In genomic region chr1:12019858-12020509, GRCh38 we compare ENCODE assay signal across 8 cellular contexts. TPM values are rescaled to one million over a fixed set of nuclear protein-coding genes. Genes with fewer than 3 reads are reported as not detected.
DNase-seq lines count a peak whose midpoint lies in the region; TF ChIP-seq lines count a peak whose summit lies in the region.

No MANE protein-coding gene starts in this region.

- TF ChIP-seq EP300 in transverse colon (IDR thresholded peaks at IDR 0.05; ENCODE audit: low read depth), result no peak

- dilution Hi-C loops in mammary epithelial cell (cut with HindIII; ENCODE audit: low sequenced_read_pairs), result loop anchor here (5.0 to 10.0 kb wide), 2 partner anchors 38 to 105 kb away; partner anchors contain the start of gene MFN2

- TF ChIP-seq CTCF in mammary epithelial cell (conservative IDR thresholded peaks at IDR 0.05 in 1 of 2, IDR thresholded peaks at IDR 0.05 in 1 of 2; ENCODE audit: extremely low read depth in 1 of 2, insufficient read depth in 1 of 2, low read depth in 1 of 2, low read length in 2 of 2), result no peak
- no peak for TF ChIP-seq CTCF in liver (IDR thresholded peaks at IDR 0.05; ENCODE audit: low read depth, low read length, missing input control)
- no peak for TF ChIP-seq CTCF in transverse colon (IDR thresholded peaks at IDR 0.05)

- H2AFZ ChIP-seq in mammary epithelial cell (ENCODE audit: low read depth, low read length), result peak overlapping the region; percentile 94

- H3K4me3 ChIP-seq in mammary epithelial cell (replicated peaks in 1 of 3; ENCODE audit: insufficient read depth in 1 of 3, low read depth in 2 of 3, low read length in 3 of 3), result peak overlapping the region; percentile 74 to 92 (median 83)
- H3K4me3 ChIP-seq in liver (ENCODE audit: low read depth in 1 of 3, low read length in 3 of 3), result peak overlapping the region; percentile 72 to 85 (median 78)
- peak overlapping the region; percentile 76 to 83 (median 80) for H3K4me3 ChIP-seq in transverse colon

- peak; percentile 35 for DNase-seq in GM03348 (ENCODE audit: low spot score)
- DNase-seq in NAMALWA (ENCODE audit: low spot score), result peak; percentile 52
- DNase-seq in mammary epithelial cell, result peak; percentile 21
- DNase-seq in transverse colon, result no peak
- DNase-seq in germinal center (ENCODE audit: low spot score), result no peak
- DNase-seq in occipital lobe (lab: John Stamatoyannopoulos, UW), result no peak
- no peak for DNase-seq in NCI-H2227 treated with DMSO at 0.1 percent for 48 hours (lab: John Stamatoyannopoulos, UW)

- H3K9me3 ChIP-seq in mammary epithelial cell (replicated peaks; ENCODE audit: insufficient read depth, low read length), result no peaks in the 10 kb centered on the region
- H3K9me3 ChIP-seq in liver (ENCODE audit: control insufficient read depth in 4 of 4, low read length in 3 of 4), result no peaks in the 10 kb centered on the region
- no peaks in the 10 kb centered on the region for H3K9me3 ChIP-seq in transverse colon

- no TSS peak for BruUV-seq in mammary epithelial cell (replicated peaks; lab: Mats Ljungman, UMichigan)

- no peak for TF ChIP-seq RAD21 in liver (IDR thresholded peaks at IDR 0.05)

- WGBS in mammary epithelial cell (ENCODE audit: low coverage, missing lambda C conversion rate), result 61% methylated on average over 2 of the region's 12 CpGs
- 8% methylated on average over 12 of the region's 12 CpGs for whole genome bisulfite sequencing in liver
- 6 to 27% methylated on average over 2 to 12 of the region's 12 CpGs for WGBS in transverse colon (ENCODE audit: low coverage in 1 of 2), 2 donors

- CTCF ChIA-PET in mammary epithelial cell (lab: Charles Lee; ENCODE audit: low non-redundant PET), result no interaction called here

- intact Hi-C loops in mammary epithelial cell (cut with micrococcal nuclease), result no loop called here
- intact Hi-C loops in transverse colon (cut with DNase I; ENCODE audit: low total_unique reads), result no loop called here

- H3K9ac ChIP-seq in mammary epithelial cell (ENCODE audit: insufficient read depth, low read length) (peak overlapping the region; percentile 76), liver (ENCODE audit: low read depth in 1 of 2, low read length in 2 of 2) (peak overlapping the region; percentile 47 to 58)

- H3K79me2 ChIP-seq in mammary epithelial cell (ENCODE audit: insufficient read depth, low read length), result peaks cover 23% of the 10 kb centered on the region

- peak overlapping the region; percentile 85 for H3K4me2 ChIP-seq in mammary epithelial cell (ENCODE audit: insufficient read depth, low read depth, low read length)

- H3K4me1 ChIP-seq in mammary epithelial cell (ENCODE audit: insufficient read depth, low read length) (peaks cover 2% of the 10 kb centered on the region), liver (ENCODE audit: control insufficient read depth in 4 of 4, insufficient read depth in 4 of 4, low read length in 3 of 4) (peaks cover 0 to 9% (median 6%) of the 10 kb centered on the region in 4 donors), transverse colon (peaks cover 0 to 13% (median 10%) of the 10 kb centered on the region in 4 donors)

- H3K27me3 ChIP-seq in mammary epithelial cell (ENCODE audit: insufficient read depth, low read length), result no peaks in the 10 kb centered on the region
- no peaks in the 10 kb centered on the region for H3K27me3 ChIP-seq in liver (ENCODE audit: control insufficient read depth in 4 of 4, insufficient read depth in 4 of 4, low read length in 3 of 4)
- no peaks in the 10 kb centered on the region for H3K27me3 ChIP-seq in transverse colon

- no peaks in the 10 kb centered on the region for H4K20me1 ChIP-seq in mammary epithelial cell (ENCODE audit: insufficient read depth, low read length)

- in situ Hi-C loops in mammary epithelial cell (cut with MboI; ENCODE audit: low sequenced_read_pairs in 2 of 2), result no loop called here
- in situ Hi-C loops in transverse colon (cut with MboI; ENCODE audit: low pct_ligation_motif_present in 1 of 4, low pct_unique_long_range_greater_than_20kb in 1 of 4, low sequenced_read_pairs in 3 of 4), result no loop called here

- H3K36me3 ChIP-seq in mammary epithelial cell (ENCODE audit: insufficient read depth, low read length) (peaks cover 3% of the 10 kb centered on the region), liver (ENCODE audit: control insufficient read depth in 4 of 4, insufficient read depth in 3 of 4, low read depth in 1 of 4, low read length in 3 of 4) (peaks cover 0 to 12% (median 6%) of the 10 kb centered on the region in 4 donors), transverse colon (no peaks in the 10 kb centered on the region)

- TF ChIP-seq POLR2A in transverse colon (IDR thresholded peaks at IDR 0.05), result no peak

- H3K27ac ChIP-seq in mammary epithelial cell (ENCODE audit: insufficient read depth, low read depth, low read length) (peak overlapping the region; percentile 69), liver (ENCODE audit: low read depth in 1 of 2, low read length in 2 of 2) (peak overlapping the region; percentile 61 to 78), transverse colon (peak overlapping the region; percentile 83 to 88 (median 88))

TF ChIP-seq in liver, 16 proteins besides CTCF, POLR2A, EP300 and RAD21:
- TF ChIP-seq HNF4A (conservative IDR thresholded peaks at IDR 0.05), result peak in 1 of 2 donors; percentile 27
- TF ChIP-seq RXRA (IDR thresholded peaks at IDR 0.05), result no peak
TF ChIP-seq in liver: peak in this region for 1.

RNA-seq across cellular contexts. Expression of gene MIIP, which starts 0.7 kb away (rescaled TPM):
- total RNA-seq in mammary epithelial cell (10 to 100 TPM; 19.3 to 24.5 TPM), liver (10 to 100 TPM; 16.4 to 20.6 TPM), transverse colon (10 to 100 TPM; 24.4 to 33.6 (median 27.7) TPM), occipital lobe (29.0 TPM)
- polyA plus RNA-seq in mammary epithelial cell (15.5 TPM), liver (10 to 100 TPM; 11.1 to 19.2 TPM)
- polyA minus RNA-seq in mammary epithelial cell, result 29.7 TPM

RNA-seq across cellular contexts. Expression of gene MFN2, which starts 39.7 kb away (rescaled TPM):
- total RNA-seq in mammary epithelial cell (100 to 1,000 TPM; 106 to 133 TPM), liver (10 to 100 TPM; 36.0 to 87.8 TPM), transverse colon (10 to 100 TPM; 72.1 to 92.8 (median 75.6) TPM), occipital lobe (35.1 TPM)
- polyA plus RNA-seq in mammary epithelial cell (91.6 TPM), liver (10 to 100 TPM; 17.2 to 50.4 TPM)
- 189 TPM for polyA minus RNA-seq in mammary epithelial cell

RNA-seq across cellular contexts. Expression of gene TNFRSF8, which starts 43.1 kb away (rescaled TPM):
- total RNA-seq in mammary epithelial cell (not detected), liver (under 1 TPM; 0.08 to 0.19 TPM), transverse colon (under 1 TPM in 1 of 4 donors, not detected in 3; 0.16 TPM), occipital lobe (not detected)
- polyA plus RNA-seq in mammary epithelial cell (0.08 TPM), liver (under 1 TPM; 0.11 to 0.13 TPM)
- polyA minus RNA-seq in mammary epithelial cell, result not detected

Comparison
In these comparisons a context has a peak if more than half of its experiments do, and no peak if none do; other contexts are left out.
1. DNase-seq: peak in GM03348 (single experiment), NAMALWA (single experiment) and mammary epithelial cell (single experiment); none in transverse colon (single experiment), germinal center (single experiment), occipital lobe (single experiment) and NCI-H2227 treated with DMSO at 0.1 percent for 48 hours (single experiment).
2. Peak in every context shown above with its lines, with median percentiles within 50 percentile points of each other: H3K27ac ChIP-seq and H3K4me3 ChIP-seq.